10 cellular contexts compared by ENCODE assay signal in the genomic region with DNA sequence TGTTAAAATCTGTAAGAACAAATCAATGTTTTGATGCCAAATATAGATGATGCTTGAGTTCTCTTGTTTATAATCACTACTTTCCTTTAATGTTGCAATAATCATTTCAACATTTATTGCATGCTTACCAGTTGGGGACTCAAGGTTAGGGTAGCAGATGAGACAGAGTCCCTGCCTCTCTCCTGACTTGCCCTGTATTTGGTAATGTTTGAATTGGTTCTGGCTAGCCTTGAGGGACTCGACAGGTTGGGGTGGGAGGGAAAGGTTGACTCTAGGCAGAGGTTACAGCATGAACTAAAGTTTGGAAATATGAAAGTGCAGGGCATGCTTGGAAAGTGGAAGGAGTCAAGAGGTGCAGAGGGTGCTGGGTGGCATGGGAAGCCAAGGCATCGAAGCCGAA. TPM values are rescaled to one million over a fixed set of nuclear protein-coding genes. Genes with fewer than 3 reads are reported as not detected.
DNase-seq lines count a peak whose midpoint lies in the region; ATAC-seq, FAIRE-seq and TF ChIP-seq lines count a peak whose summit lies in the region.
"Had no signal": no experiment of that assay in that cellular context is flagged by ENCODE, and none has a peak within 500 bp of the region (broad histone marks: within the 10 kb centered on the region; RNA-seq: fewer than 3 reads in every experiment).

No MANE protein-coding gene starts in this region.

- no peak for DNase-seq in AG04450 (ENCODE audit: low read depth, low spot score)
- no peak for DNase-seq in HCT116 (ENCODE audit: low read depth, low spot score)
- DNase-seq in GM12878 (ENCODE audit: low read depth, low spot score), result no peak
- DNase-seq in mesothelial cell of epicardium (ENCODE audit: low spot score in 2 of 2, unreplicated experiment in 2 of 2), result no peak
- no peak for DNase-seq in NCI-H774 (lab: John Stamatoyannopoulos, UW)
- DNase-seq in NCI-H1417 (lab: John Stamatoyannopoulos, UW), result no peak
- no peak for DNase-seq in WERI-Rb-1
- DNase-seq: caudate nucleus had no signal

- H3K27me3 Mint-ChIP-seq in mesothelial cell of epicardium (ENCODE audit: low read depth), result no peaks in the 10 kb centered on the region

- BruUV-seq in HCT116 (replicated peaks; lab: Mats Ljungman, UMichigan), result no TSS peak
- BruUV-seq in GM12878 (replicated peaks; lab: Mats Ljungman, UMichigan), result no TSS peak

- TF ChIP-seq POLR2A in HCT116 (IDR thresholded peaks at IDR 0.05; ENCODE audit: borderline replicate concordance, extremely low read depth, insufficient read depth, insufficient read length), result no peak
- no peak for TF ChIP-seq POLR2A in GM12878 (IDR thresholded peaks at IDR 0.05; ENCODE audit: low read depth, low read length)

- no peaks in the 10 kb centered on the region for H3K9me2 ChIP-seq in HCT116 (ENCODE audit: insufficient read depth)

- POLR2A ChIA-PET in AG04450 (lab: Yijun Ruan, JAX) (no interaction called here), HCT116 (lab: Charles Lee) (no interaction called here), GM12878 (lab: Charles Lee) (no interaction called here)

- H3K36me3 Mint-ChIP-seq in mesothelial cell of epicardium, result peaks cover 2% of the 10 kb centered on the region

- H3K36me3 ChIP-seq in HCT116 (ENCODE audit: control insufficient read depth in 1 of 2, insufficient read depth in 2 of 2, low read length in 2 of 2) (no peaks in the 10 kb centered on the region), GM12878 (ENCODE audit: control insufficient read depth in 2 of 2, insufficient read depth in 2 of 2, low read length in 1 of 2) (no peaks in the 10 kb centered on the region), WERI-Rb-1 (0 out of 2 replicates have a peak, but pooled peaks cover 3% of the 10 kb centered on the region)

- no peak for TF ChIP-seq RAD21 in HCT116 (IDR thresholded peaks at IDR 0.05; ENCODE audit: low read depth)
- TF ChIP-seq RAD21 in GM12878 (IDR thresholded peaks at IDR 0.05; ENCODE audit: insufficient read depth, low read depth, low read length), result no peak

- in situ Hi-C loops in GM12878 (cut with MboI), result loop anchor here (25.0 kb wide), 1 partner anchor 752 kb away; a partner anchor contains a TSS

- peak overlapping the region; percentile 91 for H3K4me2 ChIP-seq in HCT116 (ENCODE audit: low read length)
- H3K4me2 ChIP-seq in GM12878 (ENCODE audit: control insufficient read depth, insufficient read depth), result peak overlapping the region; percentile 77

- H2AFZ ChIP-seq in HCT116 (ENCODE audit: low read depth, low read length, poor library complexity, severe bottlenecking) (no peak overlapping the region), GM12878 (ENCODE audit: control insufficient read depth, low read depth, low read length) (no peak overlapping the region)

- H3K9ac ChIP-seq in HCT116 (ENCODE audit: low read length) (0 out of 2 replicates have a peak overlapping the region, but pooled peaks have one; percentile 74), GM12878 (ENCODE audit: control insufficient read depth, insufficient read depth, low read length) (peak overlapping the region; percentile 30)

- WGBS in GM12878 (ENCODE audit: insufficient coverage, insufficient replicate concordance, low lambda C conversion rate, missing lambda C conversion rate), result 92% methylated on average over 3 of the region's 3 CpGs

- SMC1A ChIA-PET in GM12878 (lab: Charles Lee; ENCODE audit: uncharacterized antibody, unreplicated experiment), result no interaction called here

- TF ChIP-seq CTCF in AG04450 (IDR thresholded peaks at IDR 0.05; ENCODE audit: low read depth, low read length) (no peak), HCT116 (IDR thresholded peaks at IDR 0.05 in 2 of 3, conservative IDR thresholded peaks at IDR 0.05 in 1 of 3; ENCODE audit: borderline replicate concordance in 1 of 3, insufficient read depth in 1 of 3, low read depth in 2 of 3, low read length in 2 of 3) (no peak), GM12878 (IDR thresholded peaks at IDR 0.05 in 2 of 3, conservative IDR thresholded peaks at IDR 0.05 in 1 of 3; ENCODE audit: control insufficient read depth in 2 of 3, extremely low read depth in 1 of 3, insufficient read depth in 1 of 3, low read depth in 3 of 3, low read length in 3 of 3) (no peak), mesothelial cell of epicardium (IDR thresholded peaks at IDR 0.05; ENCODE audit: unreplicated experiment) (no peak), WERI-Rb-1 (IDR thresholded peaks at IDR 0.05; ENCODE audit: low read depth, low read length) (no peak)

- no peak for FAIRE-seq in GM12878 (lab: Jason Lieb, UNC)
- FAIRE-seq: G401.6 had no signal

- intact Hi-C loops in HCT116 (cut with micrococcal nuclease) (no loop called here), GM12878 (cut with micrococcal nuclease; ENCODE audit: unreplicated experiment) (loop anchor here (5.0 to 10.0 kb wide), 2 partner anchors 217 to 759 kb away; a partner anchor contains a TSS)

- H3K27ac ChIP-seq in AG04450 (ENCODE audit: low read depth, low read length), result no peak overlapping the region
- H3K27ac ChIP-seq in HCT116 (ENCODE audit: low read depth, low read length), result no peak overlapping the region
- peak overlapping the region; percentile 2; the same call in 1 of the 2 replicates for H3K27ac ChIP-seq in GM12878 (ENCODE audit: control insufficient read depth, insufficient read depth)
- no peak overlapping the region for H3K27ac ChIP-seq in WERI-Rb-1

- H4K20me1 ChIP-seq in HCT116 (ENCODE audit: insufficient read depth) (peaks cover 22% of the 10 kb centered on the region; the same call in 1 of the 2 replicates), GM12878 (ENCODE audit: control insufficient read depth, insufficient read depth) (peaks cover 3% of the 10 kb centered on the region; the same call in 1 of the 2 replicates)

- H3K9me3 Mint-ChIP-seq in mesothelial cell of epicardium, result no peaks in the 10 kb centered on the region

- H3K9me3 ChIP-seq in AG04450 (ENCODE audit: control insufficient read depth, insufficient read depth, low read length), result no peaks in the 10 kb centered on the region
- H3K9me3 ChIP-seq in HCT116 (ENCODE audit: control insufficient read depth in 1 of 2, insufficient read depth in 1 of 2, low read depth in 1 of 2, low read length in 2 of 2), result no peaks in the 10 kb centered on the region
- H3K9me3 ChIP-seq in GM12878 (replicated peaks; ENCODE audit: control insufficient read depth, insufficient read depth, low read length), result no peaks in the 10 kb centered on the region
- H3K9me3 ChIP-seq in WERI-Rb-1 (ENCODE audit: severe bottlenecking), result no peaks in the 10 kb centered on the region

- peak overlapping the region; percentile 81 for H3K4me3 Mint-ChIP-seq in mesothelial cell of epicardium

- CTCF ChIA-PET in AG04450 (lab: Charles Lee) (no interaction called here), HCT116 (lab: Charles Lee) (no interaction called here), GM12878 (lab: Yijun Ruan, JAX) (interaction anchor here (3.1 kb wide), 1 partner anchor 7 kb away, joined by 13 read pairs; no protein-coding TSS in a partner anchor)

- H3K79me2 ChIP-seq in HCT116 (ENCODE audit: insufficient read depth, low read length) (peaks cover 73% of the 10 kb centered on the region), GM12878 (ENCODE audit: control insufficient read depth, insufficient read depth, low read length) (peaks cover 73% of the 10 kb centered on the region)

- no peak for TF ChIP-seq EP300 in GM12878 (IDR thresholded peaks at IDR 0.05; ENCODE audit: borderline replicate concordance in 1 of 2, control insufficient read depth in 1 of 2, low read depth in 2 of 2, low read length in 2 of 2)

- H3K27me3 ChIP-seq in AG04450 (ENCODE audit: control insufficient read depth, insufficient read depth, low read length) (no peaks in the 10 kb centered on the region), HCT116 (ENCODE audit: insufficient read depth, low read length) (no peaks in the 10 kb centered on the region), GM12878 (replicated peaks in 1 of 2; ENCODE audit: control insufficient read depth in 2 of 2, insufficient read depth in 2 of 2, low read length in 1 of 2) (no peaks in the 10 kb centered on the region), WERI-Rb-1 (ENCODE audit: insufficient read depth, low read depth, severe bottlenecking) (no peaks in the 10 kb centered on the region)

- RAD21 ChIA-PET in HCT116 (lab: Charles Lee; ENCODE audit: low non-redundant PET in 1 of 2, low total read pairs in 2 of 2, uncharacterized antibody in 2 of 2, unreplicated experiment in 2 of 2), result no interaction called here
- RAD21 ChIA-PET in GM12878 (lab: Charles Lee; ENCODE audit: unreplicated experiment), result interaction anchor here (0.9 to 2.1 kb wide), 3 partner anchors 27 to 127 kb away, joined by 3 to 7 read pairs (median 3); a partner anchor contains a TSS

- peak overlapping the region; percentile 95 for H3K27ac Mint-ChIP-seq in mesothelial cell of epicardium

- H3K4me3 ChIP-seq in AG04450 (ENCODE audit: low read depth, low read length) (peak overlapping the region; percentile 81), HCT116 (replicated peaks in 1 of 2; ENCODE audit: low read depth in 1 of 2, low read length in 2 of 2) (0 out of 4 replicates have a peak overlapping the region, but pooled peaks of 1 of the 2 experiments have one; percentile 89), GM12878 (peak overlapping the region; percentile 82), WERI-Rb-1 (ENCODE audit: low read depth, low read length) (no peak overlapping the region)

- ATAC-seq in HCT116 (no peak), GM12878 (no peak), GM18498 (IDR thresholded peaks at IDR 0.05; ENCODE audit: unreplicated experiment) (no peak)

- peaks cover 62% of the 10 kb centered on the region for H3K4me1 Mint-ChIP-seq in mesothelial cell of epicardium

- H3K4me1 ChIP-seq in HCT116 (ENCODE audit: control insufficient read depth in 1 of 2, insufficient read depth in 2 of 2, low read length in 2 of 2) (peaks cover 7 to 26% of the 10 kb centered on the region in 2 experiments; a peak in 3 of 4 replicates), GM12878 (ENCODE audit: control insufficient read depth, insufficient read depth, low read length) (peaks cover 13% of the 10 kb centered on the region)

RNA-seq across cellular contexts. Expression of a gene that starts 2.0 kb away (rescaled TPM):
- polyA plus RNA-seq in AG04450 (2011; rRNA removed), result 45.1 and 55.9 TPM in 2 replicates
- 86.4 and 110 TPM in 2 replicates for polyA minus RNA-seq in AG04450 (2011; rRNA and poly(A)+ RNA removed)
- total RNA-seq in HCT116 (2021; ENCODE audit: unreplicated experiment), result 33.0 TPM
- polyA plus RNA-seq in HCT116 (2012), result 17.7 and 21.0 TPM in 2 replicates
- 52.5 and 54.5 TPM in 2 replicates for total RNA-seq in GM12878 (2013; cell fraction: nucleolus; rRNA removed)
- 11.3 and 12.9 TPM in 2 replicates for total RNA-seq in GM12878 (2014; rRNA removed)
- total RNA-seq in GM12878 (2014; rRNA removed; fragmentation: Illumina TruSeq; extraction: Trizol), result 16.0 and 16.1 TPM in 2 replicates
- 17.9 and 19.2 TPM in 2 replicates for total RNA-seq in GM12878 (2021)
- polyA plus RNA-seq in GM12878 (2011; ENCODE audit: low read depth), result 7.5 TPM
- polyA plus RNA-seq in GM12878 (2011; rRNA removed), result 36.2 and 43.2 TPM in 2 replicates
- polyA plus RNA-seq in GM12878 (2011; cell fraction: cytosol; rRNA removed), result 36.2 and 38.2 TPM in 2 replicates
- polyA plus RNA-seq in GM12878 (2011; cell fraction: nucleus; rRNA removed), result 32.3 and 40.4 TPM in 2 replicates
- polyA plus RNA-seq in GM12878 (2012), result 9.1 and 14.4 TPM in 2 replicates
- polyA plus RNA-seq in GM12878 (2014; fragmentation: Illumina TruSeq; extraction: Trizol), result 24.5 and 26.5 TPM in 2 replicates
- 1 to 10 TPM; 6.4 to 8.1 TPM for polyA plus RNA-seq in GM12878 (2014; fragmentation: Nextera tagmentation; extraction: Ambion mirVana)
- polyA plus RNA-seq in GM12878 (2014; rRNA removed), result 15.9 and 16.0 TPM in 2 replicates
- 10 to 100 TPM; 15.7 to 16.6 TPM for polyA plus RNA-seq in GM12878 (2016; fragmentation: Nextera tagmentation; extraction: Ambion mirVana)
- 108 and 136 TPM in 2 replicates for polyA minus RNA-seq in GM12878 (2011; rRNA and poly(A)+ RNA removed)
- polyA minus RNA-seq in GM12878 (2011; cell fraction: cytosol; rRNA and poly(A)+ RNA removed), result 23.0 and 23.7 TPM in 2 replicates
- 48.2 and 65.2 TPM in 2 replicates for polyA minus RNA-seq in GM12878 (2011; cell fraction: nucleus; rRNA and poly(A)+ RNA removed)
- total RNA-seq in mesothelial cell of epicardium, result 50.7 to 53.6 TPM (median 52.7 TPM) in 3 replicates
